ENCODE assay signal across 19 cellular contexts in the genomic region with DNA sequence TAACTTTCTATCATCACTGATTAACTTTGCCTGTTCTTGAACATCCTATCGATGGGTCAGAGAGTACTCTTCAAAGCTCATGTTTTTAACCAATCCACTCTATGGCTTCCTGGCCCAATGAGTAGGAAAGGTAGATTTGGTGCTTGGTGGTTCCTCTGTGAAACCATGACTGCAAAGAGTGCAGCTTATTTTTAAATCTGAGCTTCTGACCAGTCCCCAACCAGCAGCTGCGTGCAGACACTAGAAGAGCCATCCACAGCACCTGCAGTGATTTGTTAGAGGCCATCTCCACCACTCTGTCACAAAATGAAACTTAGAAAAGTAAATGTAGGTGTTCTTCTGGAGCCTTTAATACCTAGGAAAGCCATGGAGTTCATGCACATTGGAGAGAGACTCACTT.
A peak's percentile ranks its signal among the peaks of the same experiment; 100 is the strongest.
DNase-seq lines count a peak whose midpoint lies in the region; ATAC-seq, FAIRE-seq and TF ChIP-seq lines count a peak whose summit lies in the region.
"Had no signal": no experiment of that assay in that cellular context is flagged by ENCODE, and none has a peak within 500 bp of the region (broad histone marks: within the 10 kb centered on the region; RNA-seq: fewer than 3 reads in every experiment).

No MANE protein-coding gene starts in this region.

- no peak overlapping the region for H3K27ac Mint-ChIP-seq in activated CD8-positive, alpha-beta T cell treated with anti-CD3 and anti-CD28 coated beads, Interleukin-2, amount 10 ng/mL, durations not matched to agents 7 days and 5 days
- H3K27ac Mint-ChIP-seq: B cell, T-helper 17 cell had no signal

- H3K27me3 Mint-ChIP-seq in activated CD8-positive, alpha-beta T cell treated with anti-CD3 and anti-CD28 coated beads, Interleukin-2, amount 10 ng/mL, durations not matched to agents 7 days and 5 days (ENCODE audit: low read depth): no peaks in the 10 kb centered on the region
- H3K27me3 Mint-ChIP-seq: B cell had no signal

- DNase-seq in GM12892 (ENCODE audit: insufficient read length) (no peak), SW 1271 (lab: John Stamatoyannopoulos, UW) (no peak), caudate nucleus (lab: John Stamatoyannopoulos, UW) (no peak)
- DNase-seq in activated CD8-positive, alpha-beta T cell treated with anti-CD3 and anti-CD28 coated beads, Interleukin-2, amount 10 ng/mL, durations not matched to agents 7 days and 5 days: no peak
- no peak for DNase-seq in stimulated activated naive CD4-positive, alpha-beta T cell (lab: John Stamatoyannopoulos, UW)
- DNase-seq: DMS79 treated with DMSO at 0.1 percent for 48 hours, HCEC 1CT, KG1, NCI-H1417 treated with DMSO at 0.1 percent for 48 hours, NCI-H187 treated with DMSO at 0.1 percent for 48 hours, NCI-H345, NCI-H526, T-helper 17 cell had no signal

- no peak overlapping the region for H3K27ac ChIP-seq in caudate nucleus (ENCODE audit: low read depth, low read length)
- H3K27ac ChIP-seq: SJSA1 had no signal

- CTCF ChIA-PET in activated CD8-positive, alpha-beta T cell treated with anti-CD3 and anti-CD28 coated beads, Interleukin-2, amount 10 ng/mL, durations not matched to agents 7 days and 5 days (lab: Charles Lee): no interaction called here

- no peaks in the 10 kb centered on the region for H3K4me1 Mint-ChIP-seq in activated CD8-positive, alpha-beta T cell treated with anti-CD3 and anti-CD28 coated beads, Interleukin-2, amount 10 ng/mL, durations not matched to agents 7 days and 5 days (ENCODE audit: low read depth)
- H3K4me1 Mint-ChIP-seq: B cell had no signal

- H3K9me3 Mint-ChIP-seq in activated CD8-positive, alpha-beta T cell treated with anti-CD3 and anti-CD28 coated beads, Interleukin-2, amount 10 ng/mL, durations not matched to agents 7 days and 5 days (ENCODE audit: insufficient read depth): no peaks in the 10 kb centered on the region

- no peak for TF ChIP-seq POLR2A in GM12892 (IDR thresholded peaks at IDR 0.05; ENCODE audit: low read depth, low read length)

- no peaks in the 10 kb centered on the region for H3K36me3 Mint-ChIP-seq in activated CD8-positive, alpha-beta T cell treated with anti-CD3 and anti-CD28 coated beads, Interleukin-2, amount 10 ng/mL, durations not matched to agents 7 days and 5 days (ENCODE audit: low read depth)

- H3K4me3 Mint-ChIP-seq in activated CD8-positive, alpha-beta T cell treated with anti-CD3 and anti-CD28 coated beads, Interleukin-2, amount 10 ng/mL, durations not matched to agents 7 days and 5 days: no peak overlapping the region
- H3K4me3 Mint-ChIP-seq: B cell, T-helper 17 cell had no signal

- peak; percentile 54 for FAIRE-seq in GM12892 (lab: Jason Lieb, UNC)

- POLR2A ChIA-PET in activated CD8-positive, alpha-beta T cell treated with anti-CD3 and anti-CD28 coated beads, Interleukin-2, amount 10 ng/mL, durations not matched to agents 7 days and 5 days (lab: Charles Lee): no interaction called here

- ATAC-seq in GM21515 (IDR thresholded peaks at IDR 0.05; ENCODE audit: unreplicated experiment) (peak; percentile 71), HG03025 (IDR thresholded peaks at IDR 0.05; ENCODE audit: low FRiP score, unreplicated experiment) (peak; percentile 80), HG03565 (IDR thresholded peaks at IDR 0.05; ENCODE audit: unreplicated experiment) (peak; percentile 93)
- no peak for ATAC-seq in activated CD8-positive, alpha-beta T cell treated with anti-CD3 and anti-CD28 coated beads, Interleukin-2, amount 10 ng/mL, durations not matched to agents 7 days and 5 days
- ATAC-seq: Panc1, T-helper 17 cell had no signal
